In the genomic region with DNA sequence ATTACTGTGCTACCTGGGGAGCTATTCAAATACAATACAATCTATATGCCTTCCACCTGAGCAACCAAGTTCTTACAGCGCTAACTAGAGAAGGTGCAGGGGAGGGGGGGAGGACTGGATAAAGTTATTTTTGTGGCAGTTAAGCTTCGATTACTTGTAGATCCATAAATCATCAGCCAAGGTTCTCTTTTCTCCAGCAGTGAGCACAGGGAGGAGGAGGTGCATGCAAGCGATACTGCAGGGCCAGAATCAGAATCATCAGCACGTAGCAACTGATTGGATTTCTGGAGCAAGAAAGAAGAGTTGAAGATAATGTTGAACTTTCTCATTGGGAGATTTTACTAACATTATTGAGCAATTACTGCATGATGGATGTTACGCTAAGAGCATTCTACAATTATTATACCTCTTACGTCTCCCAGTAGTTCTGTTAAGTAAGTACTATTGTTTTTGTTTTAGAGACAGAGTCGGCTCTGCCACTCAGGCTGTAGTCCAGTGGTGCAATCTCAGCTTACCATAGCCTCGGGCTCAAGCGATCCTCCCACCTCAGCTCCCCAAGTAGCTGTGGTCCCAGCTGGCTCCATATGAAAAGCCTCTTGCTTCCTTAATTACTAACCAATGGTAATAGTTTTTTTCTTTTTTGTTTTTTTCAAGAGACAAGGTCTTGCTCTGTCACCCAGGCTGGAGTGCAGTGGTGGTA, we compare ENCODE assay signal across 34 cellular contexts.
A peak's percentile ranks its signal among the peaks of the same experiment; 100 is the strongest.
DNase-seq lines count a peak whose midpoint lies in the region; ATAC-seq and TF ChIP-seq lines count a peak whose summit lies in the region.
"Had no signal": no experiment of that assay in that cellular context is flagged by ENCODE, and none has a peak within 500 bp of the region (broad histone marks: within the 10 kb centered on the region; RNA-seq: fewer than 3 reads in every experiment).

No MANE protein-coding gene starts in this region.

- no peak for TF ChIP-seq POLR2A in gastroesophageal sphincter (IDR thresholded peaks at IDR 0.05)

- no peak for TF ChIP-seq EP300 in gastroesophageal sphincter (IDR thresholded peaks at IDR 0.05)

- no TSS peak for BruUV-seq in Calu3 (replicated peaks; lab: Mats Ljungman, UMichigan)

- TF ChIP-seq CTCF in HEK293 (tag by site-specific recombination; IDR thresholded peaks at IDR 0.05) (no peak), fibroblast of the aortic adventitia (IDR thresholded peaks at IDR 0.05; ENCODE audit: insufficient read depth, low read length) (no peak), omental fat pad (IDR thresholded peaks at IDR 0.05) (no peak), Calu3 (IDR thresholded peaks at IDR 0.05; ENCODE audit: unreplicated experiment) (no peak), gastroesophageal sphincter (IDR thresholded peaks at IDR 0.05) (no peak)

- no peak overlapping the region for H3K4me3 Mint-ChIP-seq in Calu3 (ENCODE audit: low read depth, unreplicated experiment)
- no peak overlapping the region for H3K4me3 Mint-ChIP-seq in activated naive CD8-positive, alpha-beta T cell treated with anti-CD3 and anti-CD28 coated beads, Interleukin-2, amount 50 U/mL, for 24 hours
- H3K4me3 Mint-ChIP-seq: activated T-cell treated with anti-CD3 and anti-CD28 coated beads, Interleukin-2, amount 50 U/mL, for 24 hours; brain; CD8-positive, alpha-beta memory T cell; H9; naive thymus-derived CD4-positive, alpha-beta T cell had no signal

- in situ Hi-C loops in G401 (cut with HindIII; ENCODE audit: low sequenced_read_pairs): no loop called here

- no peak overlapping the region for H3K27ac Mint-ChIP-seq in Calu3 (ENCODE audit: unreplicated experiment)
- no peak overlapping the region for H3K27ac Mint-ChIP-seq in activated naive CD8-positive, alpha-beta T cell treated with anti-CD3 and anti-CD28 coated beads, Interleukin-2, amount 50 U/mL, for 24 hours
- H3K27ac Mint-ChIP-seq: activated T-cell treated with anti-CD3 and anti-CD28 coated beads, Interleukin-2, amount 50 U/mL, for 24 hours; CD8-positive, alpha-beta memory T cell; H9; naive thymus-derived CD4-positive, alpha-beta T cell had no signal

- H3K36me3 ChIP-seq in HEK293 (ENCODE audit: control insufficient read depth in 2 of 2, insufficient read depth in 1 of 2, low read length in 2 of 2): no peaks in the 10 kb centered on the region
- no peaks in the 10 kb centered on the region for H3K36me3 ChIP-seq in SJSA1
- no peaks in the 10 kb centered on the region for H3K36me3 ChIP-seq in gastroesophageal sphincter
- H3K36me3 ChIP-seq: BE2C, left lung, MG63, tibial artery, WERI-Rb-1 had no signal

- DNase-seq in SJSA1 (ENCODE audit: low read depth in 1 of 2, low spot score in 2 of 2): no peak
- peak; percentile 45 for DNase-seq in fibroblast of the aortic adventitia (ENCODE audit: low read depth)
- no peak for DNase-seq in omental fat pad (ENCODE audit: low spot score)
- no peak for DNase-seq in G401 (ENCODE audit: low spot score)
- DNase-seq in Calu3: no peak
- no peak for DNase-seq in activated naive CD8-positive, alpha-beta T cell treated with anti-CD3 and anti-CD28 coated beads, Interleukin-2, amount 50 U/mL, for 24 hours
- DNase-seq: activated CD4-positive, alpha-beta T cell treated with anti-CD3 and anti-CD28 coated beads for 48 hours; activated T-cell treated with anti-CD3 and anti-CD28 coated beads, Interleukin-2, amount 50 U/mL, for 24 hours; BE2C; CD8-positive, alpha-beta memory T cell; DMS53; erythroblast; GDM1; H9; hippocampal formation; left lung; MG63; naive thymus-derived CD4-positive, alpha-beta T cell; NCI-H1105 treated with DMSO at 0.1 percent for 48 hours; NCI-H2081 treated with DMSO at 0.1 percent for 48 hours; NK-92 treated with Interleukin-12 subunit alpha and Interleukin-12 subunit beta, amount 100 ng/mL, for 24 hours; occipital lobe; PC-9; retina; SHP77 treated with DMSO at 0.1 percent for 48 hours; small intestine; stimulated activated CD4-positive, alpha-beta T cell treated with anti-CD3 and anti-CD28 coated beads, Interleukin-2, amount 100 ng/mL, for 24 hours; SW 1271; T-helper 9 cell; tibial artery; WERI-Rb-1 had no signal

- H3K27ac ChIP-seq in HEK293 (ENCODE audit: extremely low read depth, low read depth, low read length) (no peak overlapping the region), SJSA1 (peak overlapping the region; percentile 59), gastroesophageal sphincter (no peak overlapping the region)
- H3K27ac ChIP-seq: left lung, PC-9, tibial artery, WERI-Rb-1 had no signal

- peaks cover 26% of the 10 kb centered on the region for H3K27me3 Mint-ChIP-seq in Calu3 (ENCODE audit: unreplicated experiment)
- no peaks in the 10 kb centered on the region for H3K27me3 Mint-ChIP-seq in activated naive CD8-positive, alpha-beta T cell treated with anti-CD3 and anti-CD28 coated beads, Interleukin-2, amount 50 U/mL, for 24 hours
- H3K27me3 Mint-ChIP-seq: activated T-cell treated with anti-CD3 and anti-CD28 coated beads, Interleukin-2, amount 50 U/mL, for 24 hours; naive thymus-derived CD4-positive, alpha-beta T cell had no signal

- H3K27me3 ChIP-seq in SJSA1 (replicated peaks) (no peaks in the 10 kb centered on the region), gastroesophageal sphincter (no peaks in the 10 kb centered on the region)
- H3K27me3 ChIP-seq: BE2C, left lung, MG63, tibial artery had no signal

- no peaks in the 10 kb centered on the region for H3K9me3 Mint-ChIP-seq in Calu3 (ENCODE audit: low read depth, unreplicated experiment)
- no peaks in the 10 kb centered on the region for H3K9me3 Mint-ChIP-seq in activated naive CD8-positive, alpha-beta T cell treated with anti-CD3 and anti-CD28 coated beads, Interleukin-2, amount 50 U/mL, for 24 hours
- H3K9me3 Mint-ChIP-seq: activated T-cell treated with anti-CD3 and anti-CD28 coated beads, Interleukin-2, amount 50 U/mL, for 24 hours; CD8-positive, alpha-beta memory T cell; H9; naive thymus-derived CD4-positive, alpha-beta T cell had no signal

- peak; percentile 43 for ATAC-seq in omental fat pad (ENCODE audit: low FRiP score)
- ATAC-seq in activated naive CD8-positive, alpha-beta T cell treated with anti-CD3 and anti-CD28 coated beads, Interleukin-2, amount 50 U/mL, for 24 hours: no peak
- ATAC-seq in gastroesophageal sphincter: no peak
- ATAC-seq: naive thymus-derived CD4-positive, alpha-beta T cell had no signal

- peaks cover 18% of the 10 kb centered on the region for H3K4me1 ChIP-seq in HEK293 (ENCODE audit: control insufficient read depth, insufficient read depth, low read length)
- peaks cover 64% of the 10 kb centered on the region for H3K4me1 ChIP-seq in SJSA1 (replicated peaks)
- peaks cover 0 to 3% (median 0%) of the 10 kb centered on the region in 3 donors for H3K4me1 ChIP-seq in gastroesophageal sphincter
- H3K4me1 ChIP-seq: BE2C, left lung had no signal

- intact Hi-C loops in Calu3 (cut with micrococcal nuclease; ENCODE audit: unreplicated experiment): no loop called here

- H3K9me3 ChIP-seq in HEK293 (ENCODE audit: control insufficient read depth, insufficient read depth, low read depth, low read length): no peaks in the 10 kb centered on the region
- no peaks in the 10 kb centered on the region for H3K9me3 ChIP-seq in SJSA1 (replicated peaks)
- no peaks in the 10 kb centered on the region for H3K9me3 ChIP-seq in gastroesophageal sphincter
- H3K9me3 ChIP-seq: BE2C, left lung, MG63, tibial artery had no signal

- POLR2A ChIA-PET in HEK293 (lab: Yijun Ruan, JAX): no interaction called here

- H3K4me1 Mint-ChIP-seq in Calu3 (ENCODE audit: low read depth, unreplicated experiment): no peaks in the 10 kb centered on the region
- H3K4me1 Mint-ChIP-seq in activated naive CD8-positive, alpha-beta T cell treated with anti-CD3 and anti-CD28 coated beads, Interleukin-2, amount 50 U/mL, for 24 hours: peaks cover 6% of the 10 kb centered on the region
- H3K4me1 Mint-ChIP-seq: CD8-positive, alpha-beta memory T cell had no signal

- H3K36me3 Mint-ChIP-seq in Calu3 (ENCODE audit: insufficient read depth, unreplicated experiment): no peaks in the 10 kb centered on the region
- H3K36me3 Mint-ChIP-seq in activated naive CD8-positive, alpha-beta T cell treated with anti-CD3 and anti-CD28 coated beads, Interleukin-2, amount 50 U/mL, for 24 hours (ENCODE audit: low read depth): no peaks in the 10 kb centered on the region
- H3K36me3 Mint-ChIP-seq: brain; CD8-positive, alpha-beta memory T cell; naive thymus-derived CD4-positive, alpha-beta T cell had no signal

- 73 to 79% methylated on average over 8 to 9 of the region's 9 CpGs for WGBS in gastroesophageal sphincter (ENCODE audit: low coverage in 1 of 2), 2 donors

- H3K4me3 ChIP-seq in HEK293 (ENCODE audit: low read depth, low read length): no peak overlapping the region
- H3K4me3 ChIP-seq in SJSA1: no peak overlapping the region
- no peak overlapping the region for H3K4me3 ChIP-seq in fibroblast of the aortic adventitia (ENCODE audit: low read depth, low read length)
- no peak overlapping the region for H3K4me3 ChIP-seq in gastroesophageal sphincter
- H3K4me3 ChIP-seq: left lung, MG63, PC-9, tibial artery had no signal

- CTCF ChIA-PET in HEK293 (lab: Yijun Ruan, JAX): interaction anchor here (0.6 to 1.0 kb wide), 4 partner anchors 50 to 781 kb away, joined by 3 to 5 read pairs (median 4); no protein-coding TSS in a partner anchor
- CTCF ChIA-PET in Calu3 (lab: Charles Lee): interaction anchor here (0.7 to 1.7 kb wide), 3 partner anchors 14 to 73 kb away, joined by 4 to 8 read pairs (median 5); no protein-coding TSS in a partner anchor

TF ChIP-seq in HEK293, 187 proteins besides CTCF, POLR2A, EP300 and RAD21 (continues in another document):
- no peak for TF ChIP-seq ZBTB1 (tag by site-specific recombination; IDR thresholded peaks at IDR 0.05)
- TF ChIP-seq REPIN1 (tag by site-specific recombination; IDR thresholded peaks at IDR 0.05; ENCODE audit: low read depth): no peak
- TF ChIP-seq ZNF37A (tag by site-specific recombination; IDR thresholded peaks at IDR 0.05): no peak
- no peak for TF ChIP-seq ZBTB10 (tag by site-specific recombination; IDR thresholded peaks at IDR 0.05)
